In genomic region chr6:122116105-122116504, GRCh38 we compare ENCODE assay signal across 22 cellular contexts.
"Had no signal": no experiment of that assay in that cellular context is flagged by ENCODE, and none has a peak within 500 bp of the region (broad histone marks: within the 10 kb centered on the region; RNA-seq: fewer than 3 reads in every experiment).

No MANE protein-coding gene starts in this region.

- ATAC-seq: left lobe of liver; mucosa of descending colon; stimulated activated naive B cell treated with anti-CD40 and anti-IgM and Interleukin-4, amounts not matched to agents 10 μg/mL and 1 μg/mL and 100 μg/mL, for 72 hours; upper lobe of right lung had no signal

- H3K27me3 ChIP-seq: heart left ventricle, pancreas, stomach, suprapubic skin, tibial artery, upper lobe of right lung had no signal

- H3K9me3 ChIP-seq: heart left ventricle, mucosa of descending colon, pancreas, prostate gland, stomach, suprapubic skin, tibial artery, upper lobe of right lung had no signal

- H3K4me1 ChIP-seq: prostate gland, tibial artery had no signal

- DNase-seq: activated CD4-positive, alpha-beta memory T cell treated with anti-CD3 and anti-CD28 coated beads for 36 hours; activated CD4-positive, alpha-beta T cell treated with anti-CD3 and anti-CD28 coated beads for 48 hours; activated CD8-positive, alpha-beta memory T cell treated with anti-CD3 and anti-CD28 coated beads, Interleukin-2, amount 50 U/mL, for 4 hours; activated gamma-delta T cell; activated naive CD4-positive, alpha-beta T cell treated with anti-CD3 and anti-CD28 coated beads, Interleukin-2, amount 50 U/mL, for 16 hours; activated T-cell treated with anti-CD3 and anti-CD28 coated beads, Interleukin-2, amount 50 U/mL, for 1 hour; dermis blood vessel endothelial cell; effector CD4-positive, alpha-beta T cell; foreskin fibroblast; heart left ventricle; mucosa of descending colon; pancreas; retina; stimulated activated CD4-positive, alpha-beta T cell treated with anti-CD3 and anti-CD28 coated beads, Interleukin-15, amount 100 ng/mL, for 24 hours; stimulated activated CD4-positive, alpha-beta T cell treated with anti-CD3 and anti-CD28 coated beads, Interleukin-2, amount 100 ng/mL, for 24 hours; stimulated activated naive B cell treated with anti-CD40 and anti-IgM and Interleukin-4, amounts not matched to agents 10 μg/mL and 1 μg/mL and 100 μg/mL, for 72 hours; stomach; tibial artery; upper lobe of right lung had no signal

- H3K4me3 ChIP-seq: heart left ventricle, mucosa of descending colon, pancreas, prostate gland, stomach, suprapubic skin, tibial artery, upper lobe of right lung had no signal

- H3K36me3 ChIP-seq: heart left ventricle, pancreas, prostate gland, stomach, suprapubic skin, tibial artery, upper lobe of right lung had no signal

- H3K27ac ChIP-seq: prostate gland, stomach, suprapubic skin, tibial artery, upper lobe of right lung had no signal
